ENCODE assay signal across 8 cellular contexts in genomic region chr12:3004655-3005565, GRCh38. TPM values are rescaled to one million over a fixed set of nuclear protein-coding genes. Genes with fewer than 3 reads are reported as not detected.
DNase-seq lines count a peak whose midpoint lies in the region; ATAC-seq, FAIRE-seq and TF ChIP-seq lines count a peak whose summit lies in the region.

No MANE protein-coding gene starts in this region.

- H3K4ac ChIP-seq in mesendoderm (ENCODE audit: low read depth, low read length): no peak overlapping the region

- H3K27me3 ChIP-seq in BJ (ENCODE audit: control insufficient read depth, insufficient read depth, low read length) (no peaks in the 10 kb centered on the region), K562 (ENCODE audit: control insufficient read depth in 2 of 2, insufficient read depth in 2 of 2, low read length in 2 of 2) (no peaks in the 10 kb centered on the region), mesendoderm (ENCODE audit: insufficient read depth, low read length, poor library complexity) (no peaks in the 10 kb centered on the region), ascending aorta (no peaks in the 10 kb centered on the region)

- H3K9me3 ChIP-seq in K562 (replicated peaks; ENCODE audit: control insufficient read depth, insufficient read depth, low read depth, low read length): no peaks in the 10 kb centered on the region
- H3K9me3 ChIP-seq in ascending aorta: no peaks in the 10 kb centered on the region

- no peak overlapping the region for H3K27ac ChIP-seq in K562 (ENCODE audit: extremely low read depth, low read depth, low read length)
- H3K27ac ChIP-seq in mesendoderm (ENCODE audit: low read depth, low read length): no peak overlapping the region
- no peak overlapping the region for H3K27ac ChIP-seq in ascending aorta

- H3K9me1 ChIP-seq in K562 (ENCODE audit: control insufficient read depth, insufficient read depth, low read length): peaks cover 3% of the 10 kb centered on the region

- TF ChIP-seq RAD21 in K562 (CRISPR knock-in tag; conservative IDR thresholded peaks at IDR 0.05 in 1 of 2, IDR thresholded peaks at IDR 0.05 in 1 of 2): no peak

- H3K79me1 ChIP-seq in mesendoderm (ENCODE audit: low read length): peaks cover 28% of the 10 kb centered on the region

- DNase-seq in BJ (ENCODE audit: low read depth) (no peak), HTR-8/SVneo (ENCODE audit: insufficient read length, low spot score) (no peak), K562 (ENCODE audit: extremely low read depth in 1 of 4, low spot score in 3 of 4) (no peak), mesendoderm (peak; percentile 44), SIG-M5 treated with dmso at 0.1 percent for 504 hours (lab: John Stamatoyannopoulos, UW; ENCODE audit: unreplicated experiment) (no peak), ascending aorta (ENCODE audit: low spot score in 2 of 2) (no peak), cortex of kidney (lab: John Stamatoyannopoulos, UW) (no peak)
- DNase-seq in effector CD4-positive, alpha-beta T cell: no peak

- no peak overlapping the region for H3K56ac ChIP-seq in mesendoderm (ENCODE audit: low read length)

- POLR2A ChIA-PET in BJ (lab: Charles Lee): no interaction called here
- POLR2A ChIA-PET in K562 (lab: Yijun Ruan, JAX): no interaction called here

- peaks cover 18% of the 10 kb centered on the region; the same call in 2 of the 3 replicates for H3K79me2 ChIP-seq in K562 (ENCODE audit: control insufficient read depth, insufficient read depth, low read length)
- peaks cover 22% of the 10 kb centered on the region for H3K79me2 ChIP-seq in mesendoderm (ENCODE audit: control insufficient read depth, insufficient read depth, low read length)

- in situ Hi-C loops in K562 (cut with MboI): no loop called here

- no peak overlapping the region for H2BK120ac ChIP-seq in mesendoderm (ENCODE audit: low read depth, low read length)

- H3K9ac ChIP-seq in K562 (ENCODE audit: insufficient read depth in 1 of 2, low read depth in 2 of 2, low read length in 2 of 2) (no peak overlapping the region), mesendoderm (ENCODE audit: low read length) (no peak overlapping the region)

- no peak overlapping the region for H4K5ac ChIP-seq in mesendoderm (ENCODE audit: low read length)

- H2AK5ac ChIP-seq in mesendoderm (ENCODE audit: low read length): no peak overlapping the region

- FAIRE-seq in HTR-8/SVneo (lab: Jason Lieb, UNC) (peak; percentile 75), K562 (lab: Jason Lieb, UNC) (no peak)

- no peak overlapping the region for H2BK5ac ChIP-seq in mesendoderm (ENCODE audit: low read length)

- no peak overlapping the region for H4K8ac ChIP-seq in mesendoderm (ENCODE audit: low read depth, low read length)

- no peak for TF ChIP-seq POLR2A in K562 (conservative IDR thresholded peaks at IDR 0.05)

- CTCF ChIA-PET in BJ (lab: Yijun Ruan, JAX) (interaction anchor here (0.7 to 2.3 kb wide), 8 partner anchors 9 to 152 kb away, joined by 3 to 9 read pairs (median 3); no protein-coding TSS in a partner anchor), K562 (lab: Yijun Ruan, JAX; ENCODE audit: low intra/inter-chr PET ratio) (no interaction called here)

- WGBS in K562 (ENCODE audit: insufficient coverage, low coverage, missing lambda C conversion rate): 88% methylated on average over 13 of the region's 15 CpGs
- no CpG with 5 or more reads among the region's 15 CpGs for WGBS in mesendoderm (ENCODE audit: extremely low coverage, insufficient coverage, low lambda C conversion rate)

- no peak overlapping the region for H3K18ac ChIP-seq in mesendoderm (ENCODE audit: low read length)

- no peaks in the 10 kb centered on the region for H4K20me1 ChIP-seq in K562 (replicated peaks; ENCODE audit: control insufficient read depth, insufficient read depth, low read length)

- no peak for ATAC-seq in K562

- no peak overlapping the region for H2BK15ac ChIP-seq in mesendoderm (replicated peaks; ENCODE audit: low read depth)

- no TSS peak for BruUV-seq in K562 (replicated peaks; lab: Mats Ljungman, UMichigan)

- H3K4me1 ChIP-seq in K562 (replicated peaks in 1 of 2; ENCODE audit: control insufficient read depth in 2 of 2, insufficient read depth in 2 of 2, low read length in 2 of 2): peaks cover 4 to 9% of the 10 kb centered on the region in 2 experiments
- no peaks in the 10 kb centered on the region for H3K4me1 ChIP-seq in mesendoderm (ENCODE audit: control insufficient read depth, low read depth, low read length)
- no peaks in the 10 kb centered on the region for H3K4me1 ChIP-seq in ascending aorta

- no peak for TF ChIP-seq EP300 in K562 (IDR thresholded peaks at IDR 0.05; ENCODE audit: low read length)

- peaks cover 9% of the 10 kb centered on the region for H3K36me3 ChIP-seq in BJ (ENCODE audit: control insufficient read depth, insufficient read depth, low read length)
- peaks cover 53% of the 10 kb centered on the region for H3K36me3 ChIP-seq in K562 (ENCODE audit: control insufficient read depth, insufficient read depth, low read length)
- H3K36me3 ChIP-seq in mesendoderm (ENCODE audit: control insufficient read depth, insufficient read depth, low read length): peaks cover 6% of the 10 kb centered on the region
- peaks cover 0 to 5% of the 10 kb centered on the region in 2 donors for H3K36me3 ChIP-seq in ascending aorta

- H2AFZ ChIP-seq in K562 (ENCODE audit: low read depth, low read length): no peak overlapping the region

- intact Hi-C loops in K562 (cut with micrococcal nuclease) (no loop called here), ascending aorta (cut with DNase I) (no loop called here)

- TF ChIP-seq CTCF in BJ (IDR thresholded peaks at IDR 0.05; ENCODE audit: insufficient read depth, low read depth, low read length) (peak; percentile 38; the same call in 1 of the 2 replicates), K562 (IDR thresholded peaks at IDR 0.05 in 2 of 3, conservative IDR thresholded peaks at IDR 0.05 in 1 of 3; ENCODE audit: insufficient read depth in 2 of 3, low read depth in 1 of 3, low read length in 3 of 3) (peak; percentile 3 to 26 (median 10); a peak in 1 of 6 replicates), ascending aorta (IDR thresholded peaks at IDR 0.05) (no peak)

- no peak overlapping the region for H3K4me2 ChIP-seq in K562 (ENCODE audit: insufficient read depth, low read length)
- no peak overlapping the region for H3K4me2 ChIP-seq in mesendoderm (ENCODE audit: low read length)

- no peak overlapping the region for H3K23ac ChIP-seq in mesendoderm (ENCODE audit: low read length)

- H3K4me3 ChIP-seq in BJ (ENCODE audit: low read depth, low read length): no peak overlapping the region
- no peak overlapping the region for H3K4me3 ChIP-seq in K562
- no peak overlapping the region for H3K4me3 ChIP-seq in mesendoderm (ENCODE audit: low read length)
- H3K4me3 ChIP-seq in ascending aorta: no peak overlapping the region

TF ChIP-seq in K562, 482 proteins besides CTCF, POLR2A, EP300 and RAD21:
- TF ChIP-seq ZNF436 (CRISPR knock-in tag; IDR thresholded peaks at IDR 0.05): no peak
- TF ChIP-seq ZBED1 (IDR thresholded peaks at IDR 0.05): no peak
- TF ChIP-seq RFX1 (IDR thresholded peaks at IDR 0.05): no peak
- TF ChIP-seq ATF1 (CRISPR knock-in tag; IDR thresholded peaks at IDR 0.05): no peak
- TF ChIP-seq ATF1 (tag; IDR thresholded peaks at IDR 0.05): no peak
- TF ChIP-seq ZBTB8A (IDR thresholded peaks at IDR 0.05; ENCODE audit: partially characterized antibody): no peak
- no peak for TF ChIP-seq PHF21A (IDR thresholded peaks at IDR 0.05; ENCODE audit: borderline replicate concordance, low read depth)
- TF ChIP-seq BRD9 (IDR thresholded peaks at IDR 0.05; ENCODE audit: low read depth, partially characterized antibody): no peak
- TF ChIP-seq TAF1 (IDR thresholded peaks at IDR 0.05; ENCODE audit: control insufficient read depth, extremely low read depth, insufficient read depth, low read length, severe bottlenecking): no peak
- no peak for TF ChIP-seq EHMT2 (IDR thresholded peaks at IDR 0.05)
- TF ChIP-seq ZNF12 (CRISPR knock-in tag; IDR thresholded peaks at IDR 0.05): no peak
- TF ChIP-seq MBD1 (CRISPR knock-in tag; IDR thresholded peaks at IDR 0.05): no peak
- TF ChIP-seq NR1H2 (CRISPR knock-in tag; IDR thresholded peaks at IDR 0.05): no peak

RNA-seq across cellular contexts. Expression of gene TEAD4, which starts 45.7 kb away (rescaled TPM):
- 18.8 and 30.2 TPM in 2 replicates for polyA plus RNA-seq in BJ (2011; rRNA removed)
- polyA minus RNA-seq in BJ (2011; rRNA and poly(A)+ RNA removed): 17.5 and 19.3 TPM in 2 replicates
- total RNA-seq in K562 (2011; cell fraction: chromatin; rRNA removed; ENCODE audit: low replicate concordance): 7.9 and 24.9 TPM in 2 replicates
- total RNA-seq in K562 (2011; cell fraction: nucleolus; rRNA removed): 18.8 and 20.4 TPM in 2 replicates
- 15.1 and 16.4 TPM in 2 replicates for total RNA-seq in K562 (2011; cell fraction: nucleoplasm; rRNA removed)
- total RNA-seq in K562 (2014; rRNA removed): 23.9 and 27.2 TPM in 2 replicates
- total RNA-seq in K562 (2014; rRNA removed; fragmentation: Illumina TruSeq; extraction: Trizol): 13.4 and 15.7 TPM in 2 replicates
- total RNA-seq in K562 (2015; rRNA removed; fragmentation: Illumina TruSeq; extraction: Trizol): 15.1 and 16.1 TPM in 2 replicates
- 38.6 and 40.0 TPM in 2 replicates for total RNA-seq in K562 (2021)
- polyA plus RNA-seq in K562 (2011; rRNA removed): 17.0 and 21.3 TPM in 2 replicates
- 22.3 and 41.2 TPM in 2 replicates for polyA plus RNA-seq in K562 (2011; cell fraction: cytosol; rRNA removed)
- 13.3 and 19.3 TPM in 2 replicates for polyA plus RNA-seq in K562 (2011; cell fraction: nucleus; rRNA removed)
- 18.1 and 27.4 TPM in 2 replicates for polyA plus RNA-seq in K562 (2012)
- polyA plus RNA-seq in K562 (2014; fragmentation: Illumina TruSeq; extraction: Trizol): 23.7 and 30.8 TPM in 2 replicates
- polyA plus RNA-seq in K562 (2014; fragmentation: Nextera tagmentation; extraction: Ambion mirVana): 1 to 10 TPM in 1 of 2 experiments, under 1 TPM in 1; 0.82 to 1.3 TPM
- polyA plus RNA-seq in K562 (2014; rRNA removed): 29.6 and 31.8 TPM in 2 replicates
- 14.5 and 17.3 TPM in 2 replicates for polyA minus RNA-seq in K562 (2011; rRNA and poly(A)+ RNA removed)
- 20.2 and 25.8 TPM in 2 replicates for polyA minus RNA-seq in K562 (2011; cell fraction: cytosol; rRNA and poly(A)+ RNA removed)
- polyA minus RNA-seq in K562 (2011; cell fraction: nucleus; rRNA and poly(A)+ RNA removed): 7.4 and 7.9 TPM in 2 replicates
- 110 TPM for polyA plus RNA-seq in mesendoderm (2013, experiment 1 of 2)
- polyA plus RNA-seq in mesendoderm (2013, experiment 2 of 2): 112 TPM
- 76.1 TPM for total RNA-seq in ascending aorta

Comparison
In these comparisons a context has a peak if more than half of its experiments do, and no peak if none do; other contexts are left out.
1. CTCF ChIP-seq: peak in BJ (single experiment) and K562 (3 of 3); none in ascending aorta (0 of 3).